In the genomic region with DNA sequence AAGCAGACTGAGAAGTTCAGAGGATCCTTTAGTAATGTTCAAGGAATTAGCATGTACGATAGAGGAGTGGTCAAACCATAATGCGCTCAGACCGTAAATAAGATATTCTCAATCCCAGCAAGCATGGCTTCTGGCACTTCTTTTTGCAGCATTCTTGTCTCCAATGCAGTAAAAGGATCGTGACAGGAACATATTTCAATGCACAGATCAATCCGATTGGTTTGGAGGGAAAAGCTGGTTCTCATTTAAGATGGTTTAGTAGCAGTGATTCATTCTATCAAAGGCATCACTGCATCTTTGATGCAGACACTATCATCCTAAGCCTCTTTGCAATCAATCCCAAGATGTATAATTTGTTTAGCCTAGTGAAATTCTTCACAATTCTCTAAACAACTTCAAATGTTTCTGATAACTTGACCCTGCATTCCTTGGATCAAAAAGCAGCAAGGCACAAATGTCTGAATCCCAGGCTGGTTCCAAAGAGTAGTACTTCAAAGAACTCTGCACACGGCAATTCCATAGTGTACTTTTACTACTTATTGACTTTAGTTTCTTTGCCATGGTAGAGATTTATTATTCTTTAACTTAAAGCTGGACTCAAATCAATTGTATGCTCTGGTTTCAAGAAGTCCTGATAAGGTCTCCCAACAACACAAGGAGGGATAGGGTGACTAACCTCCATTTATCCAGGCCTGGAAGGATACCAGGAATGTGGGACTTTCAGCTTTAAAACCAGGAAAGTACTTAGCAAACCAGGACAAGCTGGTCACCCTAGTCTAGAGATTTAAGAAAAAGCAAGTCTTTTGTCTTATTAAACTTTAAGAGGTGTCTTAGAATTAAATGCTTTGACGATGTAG, we compare ENCODE assay signal across 23 cellular contexts.
DNase-seq lines count a peak whose midpoint lies in the region; ATAC-seq and TF ChIP-seq lines count a peak whose summit lies in the region.
"Had no signal": no experiment of that assay in that cellular context is flagged by ENCODE, and none has a peak within 500 bp of the region (broad histone marks: within the 10 kb centered on the region; RNA-seq: fewer than 3 reads in every experiment).

No MANE protein-coding gene starts in this region.

- peak overlapping the region in 1 of 3 experiments; percentile 76; a peak in 1 of 7 replicates for H3K27ac Mint-ChIP-seq in H9
- peak overlapping the region; percentile 80 for H3K27ac Mint-ChIP-seq in mesothelial cell of epicardium
- no peak overlapping the region for H3K27ac Mint-ChIP-seq in activated CD8-positive, alpha-beta T cell treated with anti-CD3 and anti-CD28 coated beads, Interleukin-2, amount 10 ng/mL, durations not matched to agents 7 days and 5 days
- H3K27ac Mint-ChIP-seq: activated B cell treated with CpG ODN at 0.5 μM for 24 hours; activated naive CD8-positive, alpha-beta T cell treated with anti-CD3 and anti-CD28 coated beads, Interleukin-2, amount 50 U/mL, for 24 hours; activated T-helper 17 cell treated with anti-CD3 and anti-CD28 coated beads, Interleukin-2, amount 50 U/mL, for 72 hours; stimulated activated naive B cell treated with anti-CD40 and anti-IgM and Interleukin-4, amounts not matched to agents 10 μg/mL and 1 μg/mL and 100 μg/mL, for 72 hours; T-helper 1 cell treated with Interleukin-12 subunit alpha and Interleukin-12 subunit beta and Interleukin-4 antibody, amounts not matched to agents 30 μg/mL and 1 μg/mL, for 36 hours had no signal

- H3K9me3 Mint-ChIP-seq in H9 (no peaks in the 10 kb centered on the region), mesothelial cell of epicardium (peaks cover 4% of the 10 kb centered on the region)
- no peaks in the 10 kb centered on the region for H3K9me3 Mint-ChIP-seq in activated CD8-positive, alpha-beta T cell treated with anti-CD3 and anti-CD28 coated beads, Interleukin-2, amount 10 ng/mL, durations not matched to agents 7 days and 5 days (ENCODE audit: insufficient read depth)
- H3K9me3 Mint-ChIP-seq: activated B cell treated with CpG ODN at 0.5 μM for 24 hours; activated T-helper 17 cell treated with anti-CD3 and anti-CD28 coated beads, Interleukin-2, amount 50 U/mL, for 72 hours; stimulated activated naive B cell treated with anti-CD40 and anti-IgM and Interleukin-4, amounts not matched to agents 10 μg/mL and 1 μg/mL and 100 μg/mL, for 72 hours had no signal

- H3K9me3 ChIP-seq in H9 (ENCODE audit: control insufficient read depth, low read depth, low read length) (no peaks in the 10 kb centered on the region), colonic mucosa (no peaks in the 10 kb centered on the region)
- H3K9me3 ChIP-seq: A549, gastroesophageal sphincter, lower lobe of right lung had no signal

- H2AFZ ChIP-seq in H9 (ENCODE audit: low read length), result no peak overlapping the region

- no peaks in the 10 kb centered on the region for H3K36me3 ChIP-seq in colonic mucosa
- H3K36me3 ChIP-seq: gastroesophageal sphincter, lower lobe of right lung had no signal

- H4K8ac ChIP-seq in H9 (replicated peaks; ENCODE audit: insufficient read length, low read depth, low read length), result no peak overlapping the region

- no peak overlapping the region for H2BK120ac ChIP-seq in H9 (ENCODE audit: low read depth, low read length, poor library complexity, severe bottlenecking)

- H3K27ac ChIP-seq in H9 (ENCODE audit: insufficient read length, low read depth, low read length) (no peak overlapping the region), colonic mucosa (peak overlapping the region; percentile 21)
- H3K27ac ChIP-seq: A549, gastroesophageal sphincter, lower lobe of right lung had no signal

- H3K79me2 ChIP-seq in H9 (ENCODE audit: insufficient read depth, low read length), result no peaks in the 10 kb centered on the region

- H3K23ac ChIP-seq in H9 (ENCODE audit: insufficient read length, low read depth, low read length), result no peak overlapping the region

- intact Hi-C loops in colonic mucosa (cut with DNase I), result no loop called here

- H3K36me3 Mint-ChIP-seq in H9 (ENCODE audit: insufficient read depth in 1 of 3, low read depth in 3 of 3) (no peaks in the 10 kb centered on the region), mesothelial cell of epicardium (no peaks in the 10 kb centered on the region)
- no peaks in the 10 kb centered on the region for H3K36me3 Mint-ChIP-seq in activated CD8-positive, alpha-beta T cell treated with anti-CD3 and anti-CD28 coated beads, Interleukin-2, amount 10 ng/mL, durations not matched to agents 7 days and 5 days (ENCODE audit: low read depth)
- H3K36me3 Mint-ChIP-seq: CD4-positive, CD25-positive, alpha-beta regulatory T cell; naive B cell; stimulated activated naive B cell treated with anti-CD40 and anti-IgM and Interleukin-4, amounts not matched to agents 10 μg/mL and 1 μg/mL and 100 μg/mL, for 72 hours had no signal

- no peak overlapping the region for H2BK20ac ChIP-seq in H9 (ENCODE audit: low read depth, low read length, poor library complexity, severe bottlenecking)

- H3T11ph ChIP-seq in H9 (ENCODE audit: low read length), result no peak overlapping the region

- H2BK15ac ChIP-seq in H9 (ENCODE audit: low read depth, low read length), result no peak overlapping the region

- no peak overlapping the region for H3K4me3 ChIP-seq in colonic mucosa
- H3K4me3 ChIP-seq: A549, gastroesophageal sphincter, lower lobe of right lung had no signal

- H3K4me1 ChIP-seq in H9 (ENCODE audit: insufficient read depth, low read length) (peaks cover 3% of the 10 kb centered on the region), colonic mucosa (no peaks in the 10 kb centered on the region)
- H3K4me1 ChIP-seq: A549, gastroesophageal sphincter, lower lobe of right lung had no signal

- H3K27me3 ChIP-seq in H9 (ENCODE audit: insufficient read depth, low read length) (no peaks in the 10 kb centered on the region), colonic mucosa (no peaks in the 10 kb centered on the region)
- H3K27me3 ChIP-seq: gastroesophageal sphincter had no signal

- no peak overlapping the region for H4K5ac ChIP-seq in H9 (ENCODE audit: insufficient read length, low read depth, low read length)

- no CpG with 5 or more reads among the region's 7 CpGs for WGBS in H9 (ENCODE audit: extremely low coverage, insufficient read length, low lambda C conversion rate)

- H3K79me1 ChIP-seq in H9 (ENCODE audit: insufficient read depth, low read depth, low read length, poor library complexity, severe bottlenecking), result no peaks in the 10 kb centered on the region

- H2BK5ac ChIP-seq in H9 (ENCODE audit: insufficient read length, low read length), result no peak overlapping the region

- peak overlapping the region; percentile 17 for H3K18ac ChIP-seq in H9 (ENCODE audit: insufficient read length, low read depth, low read length)

- POLR2A ChIA-PET in activated CD8-positive, alpha-beta T cell treated with anti-CD3 and anti-CD28 coated beads, Interleukin-2, amount 10 ng/mL, durations not matched to agents 7 days and 5 days (lab: Charles Lee), result no interaction called here

- H3K27me3 Mint-ChIP-seq in H9 (ENCODE audit: low read depth), result no peaks in the 10 kb centered on the region
- H3K27me3 Mint-ChIP-seq in mesothelial cell of epicardium (ENCODE audit: low read depth), result no peaks in the 10 kb centered on the region
- H3K27me3 Mint-ChIP-seq in activated CD8-positive, alpha-beta T cell treated with anti-CD3 and anti-CD28 coated beads, Interleukin-2, amount 10 ng/mL, durations not matched to agents 7 days and 5 days (ENCODE audit: low read depth), result no peaks in the 10 kb centered on the region
- H3K27me3 Mint-ChIP-seq: activated B cell treated with CpG ODN at 0.5 μM for 24 hours; activated naive CD8-positive, alpha-beta T cell treated with anti-CD3 and anti-CD28 coated beads, Interleukin-2, amount 50 U/mL, for 24 hours; activated T-helper 17 cell treated with anti-CD3 and anti-CD28 coated beads, Interleukin-2, amount 50 U/mL, for 72 hours; CD4-positive, CD25-positive, alpha-beta regulatory T cell; naive B cell; stimulated activated naive B cell treated with anti-CD40 and anti-IgM and Interleukin-4, amounts not matched to agents 10 μg/mL and 1 μg/mL and 100 μg/mL, for 72 hours had no signal

- no peak overlapping the region for H4K91ac ChIP-seq in H9 (ENCODE audit: insufficient read length, low read depth, low read length)

- H3K4me3 Mint-ChIP-seq in H9 (no peak overlapping the region; a peak in 1 of 5 replicates), mesothelial cell of epicardium (no peak overlapping the region)
- H3K4me3 Mint-ChIP-seq in activated CD8-positive, alpha-beta T cell treated with anti-CD3 and anti-CD28 coated beads, Interleukin-2, amount 10 ng/mL, durations not matched to agents 7 days and 5 days, result no peak overlapping the region
- H3K4me3 Mint-ChIP-seq: activated B cell treated with CpG ODN at 0.5 μM for 24 hours; activated naive CD8-positive, alpha-beta T cell treated with anti-CD3 and anti-CD28 coated beads, Interleukin-2, amount 50 U/mL, for 24 hours; activated T-helper 17 cell treated with anti-CD3 and anti-CD28 coated beads, Interleukin-2, amount 50 U/mL, for 72 hours; CD4-positive, CD25-positive, alpha-beta regulatory T cell; naive B cell; stimulated activated naive B cell treated with anti-CD40 and anti-IgM and Interleukin-4, amounts not matched to agents 10 μg/mL and 1 μg/mL and 100 μg/mL, for 72 hours; T-helper 1 cell treated with Interleukin-12 subunit alpha and Interleukin-12 subunit beta and Interleukin-4 antibody, amounts not matched to agents 30 μg/mL and 1 μg/mL, for 36 hours had no signal

- no peak overlapping the region for H3K56ac ChIP-seq in H9 (ENCODE audit: insufficient read length, low read depth, low read length)

- H3K9ac ChIP-seq in H9 (ENCODE audit: extremely low read depth, insufficient read length, low read length), result no peak overlapping the region
- no peak overlapping the region for H3K9ac ChIP-seq in colonic mucosa (ENCODE audit: low read depth in 2 of 2, low read length in 2 of 2)

- no peak overlapping the region for H2AK5ac ChIP-seq in H9 (ENCODE audit: insufficient read length, low read length)

- no peak overlapping the region for H2BK12ac ChIP-seq in H9 (ENCODE audit: insufficient read length, low read depth, low read length)

- no peak overlapping the region for H3K4ac ChIP-seq in H9 (ENCODE audit: low read depth, low read length)

- peak; percentile 43 for DNase-seq in ACHN
- DNase-seq in H9, result no peak
- DNase-seq in colonic mucosa, result peak; percentile 62
- no peak for DNase-seq in mesothelial cell of epicardium (ENCODE audit: low spot score in 2 of 2, unreplicated experiment in 2 of 2)
- DNase-seq in activated CD8-positive, alpha-beta T cell treated with anti-CD3 and anti-CD28 coated beads, Interleukin-2, amount 10 ng/mL, durations not matched to agents 7 days and 5 days, result no peak
- DNase-seq in NCI-H146 treated with DMSO at 0.1 percent for 48 hours (lab: John Stamatoyannopoulos, UW; ENCODE audit: unreplicated experiment), result no peak
- no peak for DNase-seq in T1000 (lab: John Stamatoyannopoulos, UW)
- DNase-seq: activated B cell treated with CpG ODN at 0.5 μM for 24 hours; activated CD8-positive, alpha-beta memory T cell treated with anti-CD3 and anti-CD28 coated beads for 24 hours; activated naive CD8-positive, alpha-beta T cell treated with anti-CD3 and anti-CD28 coated beads, Interleukin-2, amount 50 U/mL, for 24 hours; CD4-positive, CD25-positive, alpha-beta regulatory T cell; DMS53; lower lobe of right lung; naive B cell; NCI-H1694 treated with DMSO at 0.1 percent for 48 hours; NCI-H446 treated with DMSO at 0.1 percent for 48 hours; Right ventricle myocardium superior; stimulated activated naive B cell treated with anti-CD40 and anti-IgM and Interleukin-4, amounts not matched to agents 10 μg/mL and 1 μg/mL and 100 μg/mL, for 72 hours had no signal

- no peak for ATAC-seq in HG03442 (IDR thresholded peaks at IDR 0.05; ENCODE audit: unreplicated experiment)
- ATAC-seq in activated CD8-positive, alpha-beta T cell treated with anti-CD3 and anti-CD28 coated beads, Interleukin-2, amount 10 ng/mL, durations not matched to agents 7 days and 5 days, result no peak
- ATAC-seq: activated naive CD8-positive, alpha-beta T cell treated with anti-CD3 and anti-CD28 coated beads, Interleukin-2, amount 50 U/mL, for 24 hours; activated T-helper 17 cell treated with anti-CD3 and anti-CD28 coated beads, Interleukin-2, amount 50 U/mL, for 72 hours; gastroesophageal sphincter; lower lobe of right lung; stimulated activated naive B cell treated with anti-CD40 and anti-IgM and Interleukin-4, amounts not matched to agents 10 μg/mL and 1 μg/mL and 100 μg/mL, for 72 hours had no signal

- H3K4me2 ChIP-seq in H9 (ENCODE audit: insufficient read depth, insufficient read length, low read length), result no peak overlapping the region
- H3K4me2 ChIP-seq: A549 had no signal

- H3K14ac ChIP-seq in H9 (ENCODE audit: insufficient read depth, low read length), result no peak overlapping the region

- H3K4me1 Mint-ChIP-seq in H9 (peaks cover 19 to 22% of the 10 kb centered on the region in 2 experiments), mesothelial cell of epicardium (peaks cover 37% of the 10 kb centered on the region)
- no peaks in the 10 kb centered on the region for H3K4me1 Mint-ChIP-seq in activated CD8-positive, alpha-beta T cell treated with anti-CD3 and anti-CD28 coated beads, Interleukin-2, amount 10 ng/mL, durations not matched to agents 7 days and 5 days (ENCODE audit: low read depth)
- H3K4me1 Mint-ChIP-seq: activated B cell treated with CpG ODN at 0.5 μM for 24 hours; activated naive CD8-positive, alpha-beta T cell treated with anti-CD3 and anti-CD28 coated beads, Interleukin-2, amount 50 U/mL, for 24 hours; activated T-helper 17 cell treated with anti-CD3 and anti-CD28 coated beads, Interleukin-2, amount 50 U/mL, for 72 hours; naive B cell; stimulated activated naive B cell treated with anti-CD40 and anti-IgM and Interleukin-4, amounts not matched to agents 10 μg/mL and 1 μg/mL and 100 μg/mL, for 72 hours had no signal

- no peaks in the 10 kb centered on the region for H4K20me1 ChIP-seq in H9 (ENCODE audit: control insufficient read depth, insufficient read depth, insufficient read length)

- H3K23me2 ChIP-seq in H9 (ENCODE audit: insufficient read length, low read depth, low read length, poor library complexity, severe bottlenecking), result no peaks in the 10 kb centered on the region

- in situ Hi-C loops in ACHN (cut with HindIII; ENCODE audit: low pct_ligation_motif_present, low pct_unique_long_range_greater_than_20kb, low sequenced_read_pairs), result no loop called here

- TF ChIP-seq CTCF in H9 (conservative IDR thresholded peaks at IDR 0.05), result no peak
- TF ChIP-seq CTCF in colonic mucosa (IDR thresholded peaks at IDR 0.05), result no peak
- no peak for TF ChIP-seq CTCF in mesothelial cell of epicardium (IDR thresholded peaks at IDR 0.05; ENCODE audit: unreplicated experiment)

- CTCF ChIA-PET in activated CD8-positive, alpha-beta T cell treated with anti-CD3 and anti-CD28 coated beads, Interleukin-2, amount 10 ng/mL, durations not matched to agents 7 days and 5 days (lab: Charles Lee), result no interaction called here

Comparison
In these comparisons a context has a peak if more than half of its experiments do, and no peak if none do; other contexts are left out.
1. DNase-seq: peak in ACHN (single experiment) and colonic mucosa (single experiment); none in H9 (single experiment), mesothelial cell of epicardium (0 of 2), activated CD8-positive, alpha-beta T cell treated with anti-CD3 and anti-CD28 coated beads, Interleukin-2, amount 10 ng/mL, durations not matched to agents 7 days and 5 days (single experiment), NCI-H146 treated with DMSO at 0.1 percent for 48 hours (single experiment) and T1000 (single experiment).